ENCODE assay signal across 20 cellular contexts in the genomic region with DNA sequence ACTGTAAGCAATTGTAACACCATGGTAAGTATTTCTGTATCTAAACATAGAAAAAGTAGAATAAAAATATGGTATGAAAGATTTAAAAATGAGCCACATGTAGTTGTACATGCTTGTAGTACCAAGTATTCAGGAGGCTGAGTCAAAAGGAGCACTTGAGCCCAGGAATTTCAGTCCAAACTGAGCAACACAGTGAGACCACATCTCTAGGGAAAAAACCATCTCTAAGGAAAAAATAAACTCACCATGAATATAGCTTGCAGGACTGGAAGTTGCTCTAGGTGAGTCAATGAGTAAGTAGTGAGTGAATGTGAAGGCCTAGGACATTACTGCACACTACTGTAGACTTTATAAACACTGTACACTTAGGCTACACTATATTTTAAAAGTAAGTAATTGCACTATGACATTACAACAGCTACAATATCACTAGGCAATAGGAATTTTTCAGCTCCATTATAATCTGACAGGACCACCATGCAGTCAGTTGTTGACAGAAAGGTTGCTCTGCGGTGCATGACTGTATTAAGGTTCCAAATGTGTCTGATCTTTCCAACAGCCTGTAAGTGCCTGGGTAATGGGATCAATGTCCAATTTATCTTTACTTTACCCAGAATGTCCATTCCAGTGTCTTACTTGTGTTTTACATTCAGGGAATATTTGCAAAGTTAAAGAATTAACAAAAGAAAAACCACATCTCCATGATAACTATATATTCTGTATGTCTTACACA. TPM values are rescaled to one million over a fixed set of nuclear protein-coding genes. Genes with fewer than 3 reads are reported as not detected.
DNase-seq lines count a peak whose midpoint lies in the region; ATAC-seq lines count a peak whose summit lies in the region.
"Had no signal": no experiment of that assay in that cellular context is flagged by ENCODE, and none has a peak within 500 bp of the region (broad histone marks: within the 10 kb centered on the region; RNA-seq: fewer than 3 reads in every experiment).

No MANE protein-coding gene starts in this region.

- POLR2A ChIA-PET in activated CD4-positive, alpha-beta T cell treated with anti-CD3 and anti-CD28 coated beads for 36 hours (lab: Charles Lee), result interaction anchor here (0.5 kb wide), 1 partner anchor 226 kb away, joined by 3 read pairs; no protein-coding TSS in a partner anchor

- CTCF ChIA-PET in activated CD4-positive, alpha-beta T cell treated with anti-CD3 and anti-CD28 coated beads for 36 hours (lab: Charles Lee), result interaction anchor here (0.6 kb wide), 1 partner anchor 26 kb away, joined by 3 read pairs; no protein-coding TSS in a partner anchor

- H3K4me3 Mint-ChIP-seq in activated CD4-positive, alpha-beta T cell treated with anti-CD3 and anti-CD28 coated beads for 36 hours, result no peak overlapping the region
- H3K4me3 Mint-ChIP-seq: CD4-positive, alpha-beta memory T cell; IgD-negative memory B cell had no signal

- H3K27me3 Mint-ChIP-seq in activated CD4-positive, alpha-beta T cell treated with anti-CD3 and anti-CD28 coated beads for 36 hours, result no peaks in the 10 kb centered on the region
- H3K27me3 Mint-ChIP-seq: CD4-positive, alpha-beta memory T cell; IgD-negative memory B cell had no signal

- H3K27ac Mint-ChIP-seq in activated CD4-positive, alpha-beta T cell treated with anti-CD3 and anti-CD28 coated beads for 36 hours, result no peak overlapping the region
- H3K27ac Mint-ChIP-seq: CD4-positive, alpha-beta memory T cell had no signal

- no peak for DNase-seq in activated CD4-positive, alpha-beta T cell treated with anti-CD3 and anti-CD28 coated beads for 36 hours
- DNase-seq in activated CD4-positive, alpha-beta T cell treated with anti-CD3 and anti-CD28 coated beads for 48 hours, result no peak
- DNase-seq in M059J (ENCODE audit: low read depth), result peak; percentile 13
- peak; percentile 9 for DNase-seq in fibroblast of peridontal ligament (ENCODE audit: extremely low read depth)
- DNase-seq in stromal cell of bone marrow (ENCODE audit: low read depth), result peak; percentile 3
- no peak for DNase-seq in Right ventricle myocardium superior
- no peak for DNase-seq in hippocampal formation (lab: John Stamatoyannopoulos, UW)
- DNase-seq: ACHN; CD4-positive, alpha-beta memory T cell; GF-D8; H7; Karpas-422; MG63; NCI-H1417 treated with DMSO at 0.1 percent for 48 hours; NCI-H187; NCI-H446; NCI-H526 treated with DMSO at 0.1 percent for 48 hours; OCI-M1 had no signal

- no peaks in the 10 kb centered on the region for H3K36me3 Mint-ChIP-seq in activated CD4-positive, alpha-beta T cell treated with anti-CD3 and anti-CD28 coated beads for 36 hours (ENCODE audit: low read depth)
- H3K36me3 Mint-ChIP-seq: CD4-positive, alpha-beta memory T cell; IgD-negative memory B cell had no signal

- no peaks in the 10 kb centered on the region for H3K9me3 Mint-ChIP-seq in activated CD4-positive, alpha-beta T cell treated with anti-CD3 and anti-CD28 coated beads for 36 hours (ENCODE audit: low read depth)
- H3K9me3 Mint-ChIP-seq: CD4-positive, alpha-beta memory T cell; IgD-negative memory B cell had no signal

- peaks cover 2% of the 10 kb centered on the region for H3K4me1 Mint-ChIP-seq in activated CD4-positive, alpha-beta T cell treated with anti-CD3 and anti-CD28 coated beads for 36 hours
- H3K4me1 Mint-ChIP-seq: IgD-negative memory B cell had no signal

- peak; percentile 44 for ATAC-seq in activated CD4-positive, alpha-beta T cell treated with anti-CD3 and anti-CD28 coated beads for 36 hours
- ATAC-seq in Right ventricle myocardium superior (ENCODE audit: poor library complexity) (no peak), HG02623 (IDR thresholded peaks at IDR 0.05; ENCODE audit: unreplicated experiment) (no peak)

- intact Hi-C loops in activated CD4-positive, alpha-beta T cell treated with anti-CD3 and anti-CD28 coated beads for 36 hours (cut with DNase I, micrococcal nuclease), result no loop called here
- intact Hi-C loops in Right ventricle myocardium superior (cut with DNase I), result no loop called here

RNA-seq across cellular contexts. Expression of a gene that starts 28.9 kb away (rescaled TPM):
- 10 to 100 TPM; 56.6 to 59.2 TPM for total RNA-seq in activated CD4-positive, alpha-beta T cell treated with anti-CD3 and anti-CD28 coated beads for 36 hours
- 14.0 and 28.9 TPM in 2 replicates for total RNA-seq in M059J (2014; rRNA removed; shearing (Covaris generic))
- total RNA-seq in Right ventricle myocardium superior, result 17.9 TPM

RNA-seq across cellular contexts. Expression of a gene that starts 55.5 kb away (rescaled TPM):
- 1,000 to 10,000 TPM; 2,077 to 2,995 TPM for total RNA-seq in activated CD4-positive, alpha-beta T cell treated with anti-CD3 and anti-CD28 coated beads for 36 hours
- 1,672 and 2,009 TPM in 2 replicates for total RNA-seq in M059J (2014; rRNA removed; shearing (Covaris generic))
- total RNA-seq in Right ventricle myocardium superior, result 944 TPM

Comparison
In these comparisons a context has a peak if more than half of its experiments do, and no peak if none do; other contexts are left out.
1. DNase-seq: peak in M059J (single experiment), fibroblast of peridontal ligament (single experiment) and stromal cell of bone marrow (single experiment); none in activated CD4-positive, alpha-beta T cell treated with anti-CD3 and anti-CD28 coated beads for 36 hours (single experiment), activated CD4-positive, alpha-beta T cell treated with anti-CD3 and anti-CD28 coated beads for 48 hours (single experiment), Right ventricle myocardium superior (single experiment) and hippocampal formation (0 of 2).